ENCODE assay signal across 6 cellular contexts in the genomic region with DNA sequence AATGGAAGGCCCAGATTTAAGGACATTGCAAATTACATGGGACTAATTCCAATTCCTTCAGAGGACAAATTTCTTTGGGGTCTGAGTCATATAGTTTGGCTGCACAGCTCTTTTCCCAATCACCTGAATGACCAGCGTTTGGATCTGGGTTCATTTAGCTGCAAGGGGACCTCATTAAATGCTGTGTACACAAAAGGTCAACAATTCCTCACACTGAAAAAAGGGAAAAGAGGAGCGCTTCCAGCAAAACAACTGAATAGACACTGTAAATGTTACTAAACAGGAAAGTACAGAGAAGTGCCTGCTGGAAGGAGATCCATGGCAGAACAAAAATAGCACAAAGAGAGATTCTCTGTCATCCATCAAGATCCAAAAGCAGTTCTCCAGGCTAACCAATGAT.
"Had no signal": no experiment of that assay in that cellular context is flagged by ENCODE, and none has a peak within 500 bp of the region (broad histone marks: within the 10 kb centered on the region; RNA-seq: fewer than 3 reads in every experiment).

No MANE protein-coding gene starts in this region.

- DNase-seq: H9, HCEC 1CT, IMR-90, KG1 had no signal

- H3K4me2 ChIP-seq: GM23338 had no signal

- ATAC-seq: GM23338, K562 had no signal

- H3K4me3 ChIP-seq: GM23338, K562 had no signal
